7 cellular contexts compared by ENCODE assay signal in the genomic region with DNA sequence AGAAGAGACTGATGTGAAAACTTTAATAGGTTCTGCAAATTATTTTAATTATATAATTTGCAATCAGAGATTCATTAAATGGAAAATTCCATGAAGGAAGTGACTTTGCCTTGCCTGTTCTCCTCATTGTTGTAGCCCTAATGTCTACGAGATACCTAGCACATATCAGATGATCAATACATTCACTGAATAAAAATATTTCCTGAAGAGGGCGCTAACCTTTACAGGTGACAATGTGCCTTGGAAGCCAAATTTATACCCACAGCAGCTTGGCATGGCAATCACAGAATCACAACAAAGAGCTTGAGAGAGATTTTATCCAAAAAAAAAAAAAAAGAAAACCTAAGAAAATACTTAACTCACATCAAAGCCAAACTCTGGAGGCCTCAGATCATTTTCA. TPM values are rescaled to one million over a fixed set of nuclear protein-coding genes. Genes with fewer than 3 reads are reported as not detected.
A peak's percentile ranks its signal among the peaks of the same experiment; 100 is the strongest.
DNase-seq lines count a peak whose midpoint lies in the region; ATAC-seq and TF ChIP-seq lines count a peak whose summit lies in the region.

No MANE protein-coding gene starts in this region.

- peaks cover 69% of the 10 kb centered on the region for H3K36me3 Mint-ChIP-seq in activated B cell treated with CpG ODN at 0.5 μM for 24 hours (ENCODE audit: low read depth)

- no peak overlapping the region for H3K4me3 Mint-ChIP-seq in activated B cell treated with CpG ODN at 0.5 μM for 24 hours

- POLR2A ChIA-PET in activated B cell treated with CpG ODN at 0.5 μM for 24 hours (lab: Charles Lee): interaction anchor here (0.7 kb wide), 1 partner anchor 276 kb away, joined by 3 read pairs; no protein-coding TSS in a partner anchor

- CTCF ChIA-PET in activated B cell treated with CpG ODN at 0.5 μM for 24 hours (lab: Charles Lee): interaction anchor here (0.9 to 4.9 kb wide), 6 partner anchors 36 to 380 kb away, joined by 3 to 29 read pairs (median 4); a partner anchor contains a TSS

- H3K9me3 Mint-ChIP-seq in activated B cell treated with CpG ODN at 0.5 μM for 24 hours: no peaks in the 10 kb centered on the region

- H3K4me3 ChIP-seq in right lobe of liver: no peak overlapping the region

- ATAC-seq in HG02938 (IDR thresholded peaks at IDR 0.05; ENCODE audit: unreplicated experiment) (peak; percentile 73), activated B cell treated with CpG ODN at 0.5 μM for 24 hours (ENCODE audit: low read depth) (peak; percentile 45), right lobe of liver (peak; percentile 80 to 93 (median 83))

- H3K4me1 ChIP-seq in right lobe of liver: no peaks in the 10 kb centered on the region

- no peaks in the 10 kb centered on the region for H3K4me1 Mint-ChIP-seq in activated B cell treated with CpG ODN at 0.5 μM for 24 hours

- no peaks in the 10 kb centered on the region for H3K27me3 Mint-ChIP-seq in activated B cell treated with CpG ODN at 0.5 μM for 24 hours

- peaks cover 5 to 36% (median 15%) of the 10 kb centered on the region in 4 donors for H3K36me3 ChIP-seq in right lobe of liver

- H3K9me3 ChIP-seq in right lobe of liver: no peaks in the 10 kb centered on the region

- H3K27me3 ChIP-seq in right lobe of liver: no peaks in the 10 kb centered on the region

- TF ChIP-seq CTCF in activated B cell treated with CpG ODN at 0.5 μM for 24 hours (IDR thresholded peaks at IDR 0.05) (no peak), right lobe of liver (IDR thresholded peaks at IDR 0.05) (peak; percentile 36 to 55 (median 54))

- peak; percentile 1 for DNase-seq in GM04504 (ENCODE audit: low read depth)
- no peak for DNase-seq in activated B cell treated with CpG ODN at 0.5 μM for 24 hours
- no peak for DNase-seq in right lobe of liver
- no peak for DNase-seq in 8988T
- DNase-seq in dedifferentiated amniotic fluid mesenchymal stem cell (ENCODE audit: extremely low spot score): no peak
- DNase-seq in OCI-M2 (lab: John Stamatoyannopoulos, UW; ENCODE audit: unreplicated experiment): no peak

- H3K27ac Mint-ChIP-seq in activated B cell treated with CpG ODN at 0.5 μM for 24 hours: no peak overlapping the region

- intact Hi-C loops in activated B cell treated with CpG ODN at 0.5 μM for 24 hours (cut with micrococcal nuclease): loop anchor here (1.0 kb wide), 2 partner anchors 89 to 372 kb away; no protein-coding TSS in a partner anchor
- intact Hi-C loops in right lobe of liver (cut with DNase I): no loop called here

- TF ChIP-seq POLR2A in right lobe of liver (IDR thresholded peaks at IDR 0.05): no peak

- WGBS in right lobe of liver (ENCODE audit: insufficient coverage, low coverage, low lambda C conversion rate, missing lambda C conversion rate): 25% methylated on average over 2 of the region's 2 CpGs

- no peak overlapping the region for H3K27ac ChIP-seq in right lobe of liver

RNA-seq across cellular contexts. Expression of a gene that starts 17.4 kb away (rescaled TPM):
- 13.7 and 15.3 TPM in 2 replicates for total RNA-seq in activated B cell treated with CpG ODN at 0.5 μM for 24 hours
- 1 to 10 TPM; 2.9 to 8.1 (median 4.3) TPM for total RNA-seq in right lobe of liver

RNA-seq across cellular contexts. Expression of a gene that starts 36.1 kb away (rescaled TPM):
- total RNA-seq in activated B cell treated with CpG ODN at 0.5 μM for 24 hours (44.6 and 45.0 TPM in 2 replicates), right lobe of liver (10 to 100 TPM; 34.3 to 47.0 (median 38.9) TPM)

RNA-seq across cellular contexts. Expression of a gene that starts 42.0 kb away (rescaled TPM):
- total RNA-seq in activated B cell treated with CpG ODN at 0.5 μM for 24 hours (13.3 and 16.0 TPM in 2 replicates), right lobe of liver (1,000 to 10,000 TPM in 2 of 6 experiments, 100 to 1,000 TPM in 4; 151 to 2,070 (median 532) TPM)

RNA-seq across cellular contexts. Expression of a gene that starts 52.3 kb away (rescaled TPM):
- 0.02 TPM in 1 of 2 replicates, not detected in the other for total RNA-seq in activated B cell treated with CpG ODN at 0.5 μM for 24 hours
- total RNA-seq in right lobe of liver: under 1 TPM in 1 of 6 experiments, not detected in 5; 0.15 TPM
